In genomic region chr3:155517907-155518306, GRCh38 we compare ENCODE assay signal across 25 cellular contexts.
DNase-seq lines count a peak whose midpoint lies in the region; ATAC-seq and TF ChIP-seq lines count a peak whose summit lies in the region.
"Had no signal": no experiment of that assay in that cellular context is flagged by ENCODE, and none has a peak within 500 bp of the region (broad histone marks: within the 10 kb centered on the region; RNA-seq: fewer than 3 reads in every experiment).

No MANE protein-coding gene starts in this region.

- CTCF ChIA-PET in Calu3 (lab: Charles Lee): no interaction called here

- BruUV-seq in Calu3 (replicated peaks; lab: Mats Ljungman, UMichigan): no TSS peak

- TF ChIP-seq CTCF in epithelial cell of esophagus (IDR thresholded peaks at IDR 0.05; ENCODE audit: insufficient read depth, low read depth, low read length, missing control alignments) (no peak), foreskin keratinocyte (conservative IDR thresholded peaks at IDR 0.05) (no peak), Calu3 (IDR thresholded peaks at IDR 0.05; ENCODE audit: unreplicated experiment) (no peak)

- no peak overlapping the region for H3K4me3 ChIP-seq in epithelial cell of esophagus (ENCODE audit: low read length)
- H3K4me3 ChIP-seq: GM23338, HAP-1, Peyer's patch, SJSA1 had no signal

- no peaks in the 10 kb centered on the region for H3K27me3 ChIP-seq in foreskin keratinocyte
- H3K27me3 ChIP-seq: Peyer's patch, SJSA1 had no signal

- peak; percentile 75 for ATAC-seq in foreskin keratinocyte
- ATAC-seq: GM23338, Right ventricle myocardium inferior had no signal

- H3K36me3 Mint-ChIP-seq in Calu3 (ENCODE audit: insufficient read depth, unreplicated experiment): no peaks in the 10 kb centered on the region
- H3K36me3 Mint-ChIP-seq: CD8-positive, alpha-beta memory T cell had no signal

- H3K27me3 Mint-ChIP-seq in Calu3 (ENCODE audit: unreplicated experiment): no peaks in the 10 kb centered on the region

- H3K9me3 Mint-ChIP-seq in Calu3 (ENCODE audit: low read depth, unreplicated experiment): no peaks in the 10 kb centered on the region
- H3K9me3 Mint-ChIP-seq: GM23338 had no signal

- H3K4me3 Mint-ChIP-seq in Calu3 (ENCODE audit: low read depth, unreplicated experiment): no peak overlapping the region
- H3K4me3 Mint-ChIP-seq: CD8-positive, alpha-beta memory T cell; GM23338 had no signal

- no peak overlapping the region for H3K27ac Mint-ChIP-seq in Calu3 (ENCODE audit: unreplicated experiment)
- H3K27ac Mint-ChIP-seq: CD8-positive, alpha-beta memory T cell; GM23338 had no signal

- intact Hi-C loops in Calu3 (cut with micrococcal nuclease; ENCODE audit: unreplicated experiment): no loop called here

- H3K4me1 Mint-ChIP-seq in Calu3 (ENCODE audit: low read depth, unreplicated experiment): no peaks in the 10 kb centered on the region
- H3K4me1 Mint-ChIP-seq: CD8-positive, alpha-beta memory T cell had no signal

- H3K27ac ChIP-seq in foreskin keratinocyte: no peak overlapping the region
- H3K27ac ChIP-seq: C4-2B, HL-60, Peyer's patch, SJSA1 had no signal

- DNase-seq in ELR (ENCODE audit: low read depth): peak; percentile 4
- peak; percentile 10 for DNase-seq in RPMI7951 (ENCODE audit: low read depth)
- DNase-seq in epithelial cell of esophagus (ENCODE audit: low read depth): peak; percentile 64
- no peak for DNase-seq in foreskin keratinocyte
- DNase-seq in NCI-H748 (lab: John Stamatoyannopoulos, UW; ENCODE audit: unreplicated experiment): no peak
- no peak for DNase-seq in Calu3
- no peak for DNase-seq in NCI-H2081 treated with DMSO at 0.1 percent for 48 hours (lab: John Stamatoyannopoulos, UW)
- DNase-seq in activated T-cell treated with anti-CD3 and anti-CD28 coated beads for 4 hours: no peak
- DNase-seq: CD8-positive, alpha-beta memory T cell; DMS53; GF-D8; KG1; NCI-H146; NCI-H2029; NCI-H226; NCI-H510A treated with DMSO at 0.1 percent for 48 hours; NCI-H774; NK-92 treated with Interleukin-12 subunit alpha and Interleukin-12 subunit beta, amount 100 ng/mL, for 24 hours; Peyer's patch had no signal

- H3K4me1 ChIP-seq in foreskin keratinocyte: peaks cover 10% of the 10 kb centered on the region
- H3K4me1 ChIP-seq: HAP-1, Peyer's patch, SJSA1 had no signal

Comparison
In these comparisons a context has a peak if more than half of its experiments do, and no peak if none do; other contexts are left out.
1. DNase-seq: peak in ELR (single experiment), RPMI7951 (single experiment) and epithelial cell of esophagus (single experiment); none in foreskin keratinocyte (0 of 2), NCI-H748 (single experiment), Calu3 (single experiment), NCI-H2081 treated with DMSO at 0.1 percent for 48 hours (single experiment) and activated T-cell treated with anti-CD3 and anti-CD28 coated beads for 4 hours (single experiment).